Comparison of ENCODE assay signal across 1 cellular context in the genomic region with DNA sequence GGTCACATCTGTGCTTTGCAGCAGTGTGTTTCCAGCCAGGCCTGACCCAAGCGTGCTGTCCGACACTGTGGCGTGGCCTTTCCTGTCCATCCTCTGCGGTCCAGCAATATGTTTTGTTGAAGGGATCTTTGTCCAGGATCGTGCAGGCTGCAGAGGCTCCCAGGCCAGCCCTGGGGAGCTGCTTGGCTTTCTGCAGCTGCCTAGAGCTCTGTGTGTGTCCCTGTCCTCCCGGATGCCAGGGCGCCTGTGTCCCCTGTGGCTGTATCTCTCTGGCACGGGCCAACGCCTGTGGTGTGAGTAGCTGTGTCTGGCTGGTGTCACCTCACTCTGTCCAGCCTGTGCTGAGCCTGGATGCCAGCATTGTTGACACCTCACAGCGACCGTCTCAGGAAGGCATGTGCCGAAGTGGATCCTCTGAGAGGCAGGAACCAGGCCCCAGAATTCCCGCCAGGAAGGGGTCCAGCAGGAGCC.
TF ChIP-seq lines count a peak whose summit lies in the region.

No MANE protein-coding gene starts in this region.

TF ChIP-seq in HepG2, 621 proteins besides CTCF, POLR2A, EP300 and RAD21 (continued from another document):
- TF ChIP-seq, protein P1, sequence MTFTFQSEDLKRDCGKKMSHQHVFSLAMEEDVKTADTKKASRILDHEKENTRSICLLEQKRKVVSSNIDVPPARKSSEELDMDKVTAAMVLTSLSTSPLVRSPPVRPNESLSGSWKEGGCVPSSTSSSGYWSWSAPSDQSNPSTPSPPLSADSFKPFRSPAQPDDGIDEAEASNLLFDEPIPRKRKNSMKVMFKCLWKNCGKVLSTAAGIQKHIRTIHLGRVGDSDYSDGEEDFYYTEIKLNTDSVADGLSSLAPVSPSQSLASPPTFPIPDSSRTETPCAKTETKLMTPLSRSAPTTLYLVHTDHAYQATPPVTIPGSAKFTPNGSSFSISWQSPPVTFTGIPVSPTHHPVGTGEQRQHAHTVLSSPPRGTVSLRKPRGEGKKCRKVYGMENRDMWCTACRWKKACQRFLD (CRISPR knock-in tag; IDR thresholded peaks at IDR 0.05; ENCODE audit: borderline replicate concordance), result no peak
- TF ChIP-seq, protein P2, sequence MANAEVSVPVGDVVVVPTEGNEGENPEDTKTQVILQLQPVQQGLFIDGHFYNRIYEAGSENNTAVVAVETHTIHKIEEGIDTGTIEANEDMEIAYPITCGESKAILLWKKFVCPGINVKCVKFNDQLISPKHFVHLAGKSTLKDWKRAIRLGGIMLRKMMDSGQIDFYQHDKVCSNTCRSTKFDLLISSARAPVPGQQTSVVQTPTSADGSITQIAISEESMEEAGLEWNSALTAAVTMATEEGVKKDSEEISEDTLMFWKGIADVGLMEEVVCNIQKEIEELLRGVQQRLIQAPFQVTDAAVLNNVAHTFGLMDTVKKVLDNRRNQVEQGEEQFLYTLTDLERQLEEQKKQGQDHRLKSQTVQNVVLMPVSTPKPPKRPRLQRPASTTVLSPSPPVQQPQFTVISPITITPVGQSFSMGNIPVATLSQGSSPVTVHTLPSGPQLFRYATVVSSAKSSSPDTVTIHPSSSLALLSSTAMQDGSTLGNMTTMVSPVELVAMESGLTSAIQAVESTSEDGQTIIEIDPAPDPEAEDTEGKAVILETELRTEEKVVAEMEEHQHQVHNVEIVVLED (CRISPR knock-in tag; IDR thresholded peaks at IDR 0.05; ENCODE audit: borderline replicate concordance), result no peak
- no peak for TF ChIP-seq KLF6 (CRISPR knock-in tag; IDR thresholded peaks at IDR 0.05)
- no peak for TF ChIP-seq ELF4 (CRISPR knock-in tag; IDR thresholded peaks at IDR 0.05; ENCODE audit: borderline replicate concordance)
